Comparison of ENCODE assay signal across 27 cellular contexts in genomic region chr13:51981355-51981754, GRCh38. TPM values are rescaled to one million over a fixed set of nuclear protein-coding genes. Genes with fewer than 3 reads are reported as not detected.
DNase-seq lines count a peak whose midpoint lies in the region; ATAC-seq, FAIRE-seq and TF ChIP-seq lines count a peak whose summit lies in the region.
"Had no signal": no experiment of that assay in that cellular context is flagged by ENCODE, and none has a peak within 500 bp of the region (broad histone marks: within the 10 kb centered on the region; RNA-seq: fewer than 3 reads in every experiment).

No MANE protein-coding gene starts in this region.

- no peaks in the 10 kb centered on the region for H3K27me3 ChIP-seq in SK-N-SH (ENCODE audit: insufficient read depth)
- H3K27me3 ChIP-seq in astrocyte (ENCODE audit: insufficient read depth, low read length) = no peaks in the 10 kb centered on the region
- no peaks in the 10 kb centered on the region for H3K27me3 ChIP-seq in smooth muscle cell (ENCODE audit: low read depth)
- no peaks in the 10 kb centered on the region for H3K27me3 ChIP-seq in uterus
- H3K27me3 ChIP-seq in testis = no peaks in the 10 kb centered on the region
- H3K27me3 ChIP-seq: ascending aorta, esophagus muscularis mucosa had no signal

- no peaks in the 10 kb centered on the region for H3K27me3 Mint-ChIP-seq in astrocyte (ENCODE audit: low read depth, unreplicated experiment)
- peaks cover 0 to 22% (median 6%) of the 10 kb centered on the region in 5 donors for H3K27me3 Mint-ChIP-seq in naive thymus-derived CD8-positive, alpha-beta T cell

- H3K36me3 ChIP-seq in SK-N-SH (replicated peaks in 1 of 2; ENCODE audit: control insufficient read depth in 1 of 2, insufficient read depth in 2 of 2, low read length in 1 of 2) = no peaks in the 10 kb centered on the region
- H3K36me3 ChIP-seq in astrocyte (ENCODE audit: insufficient read depth, low read length) = no peaks in the 10 kb centered on the region
- H3K36me3 ChIP-seq in smooth muscle cell (ENCODE audit: low read depth) = no peaks in the 10 kb centered on the region
- H3K36me3 ChIP-seq in uterus = no peaks in the 10 kb centered on the region
- H3K36me3 ChIP-seq in testis (ENCODE audit: low read depth, missing control alignments) = no peaks in the 10 kb centered on the region
- H3K36me3 ChIP-seq: ascending aorta, esophagus muscularis mucosa had no signal

- peaks cover 15% of the 10 kb centered on the region for H3K4me1 Mint-ChIP-seq in astrocyte (ENCODE audit: low read depth, unreplicated experiment)
- no peaks in the 10 kb centered on the region for H3K4me1 Mint-ChIP-seq in naive thymus-derived CD8-positive, alpha-beta T cell
- H3K4me1 Mint-ChIP-seq: B cell; nephron progenitor cell; stimulated activated memory B cell treated with anti-CD40 and anti-IgM and Interleukin-4, amounts not matched to agents 10 μg/mL and 1 μg/mL and 100 μg/mL, for 72 hours; T-cell had no signal

- H3K4me1 ChIP-seq in SK-N-SH (ENCODE audit: control insufficient read depth in 1 of 2, insufficient read depth in 2 of 2, low read depth in 1 of 2, low read length in 1 of 2) = peaks cover 5 to 7% of the 10 kb centered on the region in 2 experiments; a peak in 2 of 4 replicates
- peaks cover 4% of the 10 kb centered on the region for H3K4me1 ChIP-seq in astrocyte (ENCODE audit: insufficient read depth, low read length)
- H3K4me1 ChIP-seq in smooth muscle cell (ENCODE audit: low read depth) = peaks cover 12% of the 10 kb centered on the region
- H3K4me1 ChIP-seq in uterus = no peaks in the 10 kb centered on the region
- H3K4me1 ChIP-seq in testis = no peaks in the 10 kb centered on the region
- H3K4me1 ChIP-seq: ascending aorta, psoas muscle had no signal

- H4K20me1 ChIP-seq in SK-N-SH (ENCODE audit: insufficient read depth) (no peaks in the 10 kb centered on the region), astrocyte (ENCODE audit: insufficient read depth, low read length) (no peaks in the 10 kb centered on the region), smooth muscle cell (ENCODE audit: low read depth) (no peaks in the 10 kb centered on the region)

- no peak overlapping the region; a peak in 1 of 4 replicates for H3K4me3 ChIP-seq in SK-N-SH (ENCODE audit: low read depth in 2 of 2, low read length in 1 of 2)
- no peak overlapping the region for H3K4me3 ChIP-seq in astrocyte (ENCODE audit: insufficient read depth, low read depth, low read length)
- peak overlapping the region; percentile 20 for H3K4me3 ChIP-seq in smooth muscle cell
- no peak overlapping the region for H3K4me3 ChIP-seq in uterus
- H3K4me3 ChIP-seq in testis = no peak overlapping the region
- H3K4me3 ChIP-seq: ascending aorta, esophagus muscularis mucosa, GM23248, psoas muscle had no signal

- TF ChIP-seq EP300 in SK-N-SH (IDR thresholded peaks at IDR 0.05; ENCODE audit: borderline replicate concordance in 1 of 2, low read depth in 1 of 2, low read length in 1 of 2) = no peak

- H2AFZ ChIP-seq in SK-N-SH (ENCODE audit: low read depth) = no peak overlapping the region
- H2AFZ ChIP-seq in astrocyte (ENCODE audit: low read depth, low read length) = no peak overlapping the region
- H2AFZ ChIP-seq in smooth muscle cell (ENCODE audit: low read depth) = peak overlapping the region; percentile 59
- H2AFZ ChIP-seq: GM23248 had no signal

- H3K4me2 ChIP-seq in SK-N-SH = peak overlapping the region; percentile 25; the same call in 1 of the 2 replicates
- H3K4me2 ChIP-seq in astrocyte (ENCODE audit: low read length) = no peak overlapping the region
- H3K4me2 ChIP-seq in smooth muscle cell = peak overlapping the region; percentile 65

- CTCF ChIA-PET in SK-N-SH (lab: Yijun Ruan, JAX) = interaction anchor here (1.0 to 1.5 kb wide), 2 partner anchors 20 to 51 kb away, joined by 3 read pairs; no protein-coding TSS in a partner anchor

- POLR2A ChIA-PET in SK-N-SH (lab: Yijun Ruan, JAX) = no interaction called here
- POLR2A ChIA-PET in naive thymus-derived CD8-positive, alpha-beta T cell (lab: Charles Lee) = no interaction called here

- no peak for TF ChIP-seq CTCF in SK-N-SH (IDR thresholded peaks at IDR 0.05)
- TF ChIP-seq CTCF in astrocyte (IDR thresholded peaks at IDR 0.05; ENCODE audit: insufficient read depth, low read depth, low read length) = no peak
- TF ChIP-seq CTCF in smooth muscle cell (IDR thresholded peaks at IDR 0.05; ENCODE audit: borderline replicate concordance, insufficient read depth, poor library complexity, severe bottlenecking) = no peak
- no peak for TF ChIP-seq CTCF in uterus (IDR thresholded peaks at IDR 0.05)
- TF ChIP-seq CTCF in testis (IDR thresholded peaks at IDR 0.05) = no peak

- H3K27ac Mint-ChIP-seq in astrocyte (ENCODE audit: unreplicated experiment) = peak overlapping the region; percentile 56
- no peak overlapping the region for H3K27ac Mint-ChIP-seq in naive thymus-derived CD8-positive, alpha-beta T cell
- H3K27ac Mint-ChIP-seq: activated T-cell treated with anti-CD3 and anti-CD28 coated beads, Interleukin-2, amount 50 U/mL, for 72 hours; B cell; nephron progenitor cell; stimulated activated memory B cell treated with anti-CD40 and anti-IgM and Interleukin-4, amounts not matched to agents 10 μg/mL and 1 μg/mL and 100 μg/mL, for 72 hours; T-cell had no signal

- no peaks in the 10 kb centered on the region for H3K9me3 ChIP-seq in SK-N-SH
- no peaks in the 10 kb centered on the region for H3K9me3 ChIP-seq in astrocyte (ENCODE audit: insufficient read depth, low read depth, low read length)
- no peaks in the 10 kb centered on the region for H3K9me3 ChIP-seq in smooth muscle cell (replicated peaks; ENCODE audit: low read depth)
- no peaks in the 10 kb centered on the region for H3K9me3 ChIP-seq in uterus
- H3K9me3 ChIP-seq in testis = no peaks in the 10 kb centered on the region
- H3K9me3 ChIP-seq: esophagus muscularis mucosa, psoas muscle had no signal

- no peaks in the 10 kb centered on the region for H3K9me2 ChIP-seq in SK-N-SH

- intact Hi-C loops in uterus (cut with DNase I; ENCODE audit: low total_unique reads) (no loop called here), testis (cut with DNase I; ENCODE audit: low total_unique reads) (no loop called here)

- H3K79me2 ChIP-seq in SK-N-SH (ENCODE audit: insufficient read depth) (no peaks in the 10 kb centered on the region), astrocyte (ENCODE audit: insufficient read depth, low read length) (no peaks in the 10 kb centered on the region), smooth muscle cell (ENCODE audit: low read depth) (peaks cover 67% of the 10 kb centered on the region)

- ATAC-seq in SK-N-SH treated with all-trans-retinoic acid at 6 μM for 48 hours = no peak
- no peak for ATAC-seq in naive thymus-derived CD8-positive, alpha-beta T cell
- ATAC-seq: activated T-cell treated with anti-CD3 and anti-CD28 coated beads, Interleukin-2, amount 50 U/mL, for 72 hours; left colon; psoas muscle; stimulated activated memory B cell treated with anti-CD40 and anti-IgM and Interleukin-4, amounts not matched to agents 10 μg/mL and 1 μg/mL and 100 μg/mL, for 72 hours; T-cell had no signal

- H3F3A ChIP-seq in SK-N-SH (replicated peaks; ENCODE audit: insufficient read depth) (no peaks in the 10 kb centered on the region), smooth muscle cell (ENCODE audit: low read depth) (no peaks in the 10 kb centered on the region)

- DNase-seq in SK-N-SH (no peak), astrocyte (ENCODE audit: low read depth) (peak; percentile 10), islet precursor cell (peak; percentile 76), smooth muscle cell (lab: John Stamatoyannopoulos, UW; ENCODE audit: unreplicated experiment) (no peak), uterus (no peak), testis (no peak)
- DNase-seq in naive thymus-derived CD8-positive, alpha-beta T cell = no peak
- DNase-seq: activated CD4-positive, alpha-beta T cell treated with anti-CD3 and anti-CD28 coated beads for 48 hours; activated naive CD4-positive, alpha-beta T cell treated with anti-CD3 and anti-CD28 coated beads, Interleukin-2, amount 50 U/mL, for 16 hours; activated T-cell treated with anti-CD3 and anti-CD28 coated beads, Interleukin-2, amount 50 U/mL, for 72 hours; GM23248; left colon; NCI-H1048; NCI-H187; nephron progenitor cell; psoas muscle; SHP77; stimulated activated CD4-positive, alpha-beta T cell treated with anti-CD3 and anti-CD28 coated beads, Interleukin-2, amount 100 ng/mL, for 24 hours; T-cell had no signal

- FAIRE-seq in astrocyte (lab: Jason Lieb, UNC) = no peak
- FAIRE-seq: colon, TTC549 had no signal

- H3K9ac ChIP-seq in SK-N-SH (no peak overlapping the region), astrocyte (ENCODE audit: low read length) (no peak overlapping the region), smooth muscle cell (ENCODE audit: low read depth) (no peak overlapping the region)
- H3K9ac ChIP-seq: GM23248 had no signal

- peaks cover 12% of the 10 kb centered on the region for H3K9me3 Mint-ChIP-seq in astrocyte (ENCODE audit: unreplicated experiment)
- peaks cover 0 to 15% (median 6%) of the 10 kb centered on the region in 9 donors for H3K9me3 Mint-ChIP-seq in naive thymus-derived CD8-positive, alpha-beta T cell
- H3K9me3 Mint-ChIP-seq: activated T-cell treated with anti-CD3 and anti-CD28 coated beads, Interleukin-2, amount 50 U/mL, for 72 hours; stimulated activated memory B cell treated with anti-CD40 and anti-IgM and Interleukin-4, amounts not matched to agents 10 μg/mL and 1 μg/mL and 100 μg/mL, for 72 hours had no signal

- TF ChIP-seq RAD21 in SK-N-SH (IDR thresholded peaks at IDR 0.05; ENCODE audit: low read length) = no peak

- H3K36me3 Mint-ChIP-seq in astrocyte (ENCODE audit: low read depth, unreplicated experiment) = peaks cover 2% of the 10 kb centered on the region
- peaks cover 0 to 3% (median 0%) of the 10 kb centered on the region in 3 donors for H3K36me3 Mint-ChIP-seq in naive thymus-derived CD8-positive, alpha-beta T cell
- H3K36me3 Mint-ChIP-seq: stimulated activated memory B cell treated with anti-CD40 and anti-IgM and Interleukin-4, amounts not matched to agents 10 μg/mL and 1 μg/mL and 100 μg/mL, for 72 hours; T-cell had no signal

- TF ChIP-seq POLR2A in uterus (IDR thresholded peaks at IDR 0.05) (no peak), testis (IDR thresholded peaks at IDR 0.05) (no peak)

- 60% methylated on average over 4 of the region's 4 CpGs for whole genome bisulfite sequencing in SK-N-SH (ENCODE audit: low lambda C conversion rate)
- 36% methylated on average over 4 of the region's 4 CpGs for WGBS in smooth muscle cell (ENCODE audit: low lambda C conversion rate)
- 81 to 83% methylated on average over 4 of the region's 4 CpGs for WGBS in testis, 2 donors

- no peak overlapping the region for H3K4me3 Mint-ChIP-seq in astrocyte (ENCODE audit: unreplicated experiment)
- H3K4me3 Mint-ChIP-seq in naive thymus-derived CD8-positive, alpha-beta T cell = no peak overlapping the region
- H3K4me3 Mint-ChIP-seq: activated T-cell treated with anti-CD3 and anti-CD28 coated beads, Interleukin-2, amount 50 U/mL, for 72 hours; B cell; nephron progenitor cell; stimulated activated memory B cell treated with anti-CD40 and anti-IgM and Interleukin-4, amounts not matched to agents 10 μg/mL and 1 μg/mL and 100 μg/mL, for 72 hours; T-cell had no signal

- H3K27ac ChIP-seq in SK-N-SH (ENCODE audit: low read depth in 2 of 2, low read length in 1 of 2) = no peak overlapping the region
- no peak overlapping the region for H3K27ac ChIP-seq in astrocyte (ENCODE audit: low read depth, low read length)
- peak overlapping the region; percentile 54 for H3K27ac ChIP-seq in smooth muscle cell (ENCODE audit: low read depth)
- H3K27ac ChIP-seq in uterus = no peak overlapping the region
- no peak overlapping the region for H3K27ac ChIP-seq in testis
- H3K27ac ChIP-seq: 22Rv1, ascending aorta, esophagus muscularis mucosa, GM23248, psoas muscle had no signal

RNA-seq across cellular contexts. Expression of gene ATP7B, which starts 29.9 kb away (rescaled TPM):
- polyA plus RNA-seq in SK-N-SH (2012; rRNA removed) (4.4 and 5.1 TPM in 2 replicates), smooth muscle cell (9.3 and 10.0 TPM in 2 replicates), testis (ENCODE audit: insufficient read depth, low read depth, low replicate concordance) (47.9 TPM)
- polyA plus RNA-seq in SK-N-SH (2012; cell fraction: cytosol; rRNA removed) = 2.5 and 3.7 TPM in 2 replicates
- polyA plus RNA-seq in SK-N-SH (2012; cell fraction: nucleus; rRNA removed) = 11.2 and 15.2 TPM in 2 replicates
- total RNA-seq in astrocyte (9.2 and 12.3 TPM in 2 replicates), smooth muscle cell (21.5 and 23.5 TPM in 2 replicates), uterus (10 to 100 TPM in 1 of 4 donors, 1 to 10 TPM in 3; 9.2 to 16.2 (median 9.9) TPM), testis (10 to 100 TPM; 18.7 to 41.3 TPM)
- total RNA-seq in naive thymus-derived CD8-positive, alpha-beta T cell = 1 to 10 TPM; 1.2 to 1.7 TPM
- polyA plus RNA-seq in naive thymus-derived CD8-positive, alpha-beta T cell = under 1 TPM; 0.06 to 0.29 (median 0.26) TPM

RNA-seq across cellular contexts. Expression of gene ALG11, which starts 30.8 kb away (rescaled TPM):
- 5.0 and 8.6 TPM in 2 replicates for polyA plus RNA-seq in SK-N-SH (2012; rRNA removed)
- 7.6 and 9.2 TPM in 2 replicates for polyA plus RNA-seq in SK-N-SH (2012; cell fraction: cytosol; rRNA removed)
- 3.1 and 7.4 TPM in 2 replicates for polyA plus RNA-seq in SK-N-SH (2012; cell fraction: nucleus; rRNA removed)
- 57.7 and 62.1 TPM in 2 replicates for total RNA-seq in astrocyte
- 28.4 and 61.3 TPM in 2 replicates for total RNA-seq in smooth muscle cell
- polyA plus RNA-seq in smooth muscle cell = 26.8 and 34.7 TPM in 2 replicates
- 10 to 100 TPM in 3 of 4 donors, 1 to 10 TPM in 1; 5.0 to 68.9 (median 28.8) TPM for total RNA-seq in uterus
- 10 to 100 TPM; 24.4 to 36.5 TPM for total RNA-seq in testis
- polyA plus RNA-seq in testis (ENCODE audit: insufficient read depth, low read depth, low replicate concordance) = 14.5 TPM
- total RNA-seq in naive thymus-derived CD8-positive, alpha-beta T cell = 10 to 100 TPM; 39.8 to 47.0 TPM
- 10 to 100 TPM; 22.1 to 25.5 (median 23.8) TPM for polyA plus RNA-seq in naive thymus-derived CD8-positive, alpha-beta T cell

RNA-seq across cellular contexts. Expression of gene UTP14C, which starts 43.1 kb away (rescaled TPM):
- polyA plus RNA-seq in SK-N-SH (2012; rRNA removed) = 5.1 and 7.0 TPM in 2 replicates
- 7.7 and 8.3 TPM in 2 replicates for polyA plus RNA-seq in SK-N-SH (2012; cell fraction: cytosol; rRNA removed)
- polyA plus RNA-seq in SK-N-SH (2012; cell fraction: nucleus; rRNA removed) = 2.0 and 4.8 TPM in 2 replicates
- total RNA-seq in astrocyte = 20.6 and 23.9 TPM in 2 replicates
- 18.3 and 18.5 TPM in 2 replicates for total RNA-seq in smooth muscle cell
- 8.1 and 8.7 TPM in 2 replicates for polyA plus RNA-seq in smooth muscle cell
- 10 to 100 TPM in 3 of 4 donors, 1 to 10 TPM in 1; 9.4 to 40.3 (median 16.3) TPM for total RNA-seq in uterus
- total RNA-seq in testis = 10 to 100 TPM; 18.8 to 22.4 TPM
- 9.7 TPM for polyA plus RNA-seq in testis (ENCODE audit: insufficient read depth, low read depth, low replicate concordance)
- 10 to 100 TPM; 11.6 to 14.4 TPM for total RNA-seq in naive thymus-derived CD8-positive, alpha-beta T cell
- polyA plus RNA-seq in naive thymus-derived CD8-positive, alpha-beta T cell = 1 to 10 TPM; 2.4 to 3.6 (median 3.3) TPM

Comparison
In these comparisons a context has a peak if more than half of its experiments do, and no peak if none do; other contexts are left out.
1. DNase-seq: peak in astrocyte (single experiment) and islet precursor cell (single experiment); none in SK-N-SH (single experiment), smooth muscle cell (single experiment), uterus (0 of 2), testis (single experiment) and naive thymus-derived CD8-positive, alpha-beta T cell (0 of 10).